In genomic region chr10:129568562-129569344, GRCh38 we compare ENCODE assay signal across 25 cellular contexts.
DNase-seq lines count a peak whose midpoint lies in the region; ATAC-seq lines count a peak whose summit lies in the region.
"Had no signal": no experiment of that assay in that cellular context is flagged by ENCODE, and none has a peak within 500 bp of the region (broad histone marks: within the 10 kb centered on the region; RNA-seq: fewer than 3 reads in every experiment).

No MANE protein-coding gene starts in this region.

- whole genome bisulfite sequencing in trophoblast cell (ENCODE audit: extremely low coverage, insufficient coverage, insufficient read length) = no CpG with 5 or more reads among the region's 16 CpGs

- no peak overlapping the region for H3K9ac ChIP-seq in trophoblast cell (ENCODE audit: low read length)

- no peak overlapping the region for H2AK5ac ChIP-seq in trophoblast cell (ENCODE audit: low read length)

- no peaks in the 10 kb centered on the region for H3K79me2 ChIP-seq in trophoblast cell (ENCODE audit: control insufficient read depth, insufficient read depth, low read length, poor library complexity)

- no peak overlapping the region for H2BK5ac ChIP-seq in trophoblast cell (ENCODE audit: low read depth, low read length, poor library complexity)

- H4K12ac ChIP-seq in trophoblast cell (ENCODE audit: low read depth, low read length) = no peak overlapping the region

- no peak overlapping the region for H4K8ac ChIP-seq in trophoblast cell (ENCODE audit: low read depth, low read length)

- no peak overlapping the region for H3K4ac ChIP-seq in trophoblast cell (ENCODE audit: low read depth, low read length)

- DNase-seq in NCI-H748 (lab: John Stamatoyannopoulos, UW; ENCODE audit: unreplicated experiment) (peak; percentile 4), NCI-H748 treated with DMSO at 0.1 percent for 48 hours (lab: John Stamatoyannopoulos, UW) (no peak), trophoblast cell (no peak), glomerular visceral epithelial cell (ENCODE audit: extremely low spot score) (no peak), NCI-H446 treated with DMSO at 0.1 percent for 48 hours (lab: John Stamatoyannopoulos, UW) (no peak)
- DNase-seq: 8988T; activated CD4-positive, alpha-beta T cell treated with anti-CD3 and anti-CD28 coated beads, Interleukin-2, amount 50 U/mL, for 48 hours; activated naive CD4-positive, alpha-beta T cell treated with Interleukin-2 at 50 U/mL for 16 hours; amygdala; COR-L47; foreskin fibroblast; kidney; SHP77; small intestine; stimulated activated CD4-positive, alpha-beta T cell treated with anti-CD3 and anti-CD28 coated beads, Interleukin-2, amount 100 ng/mL, for 48 hours; T-helper 1 cell; transverse colon had no signal

- no peak overlapping the region for H2BK12ac ChIP-seq in trophoblast cell (ENCODE audit: low read length)

- no peak overlapping the region for H2BK120ac ChIP-seq in trophoblast cell (ENCODE audit: insufficient read depth, low read length, poor library complexity)

- no peaks in the 10 kb centered on the region for H3K36me3 ChIP-seq in trophoblast cell (ENCODE audit: control insufficient read depth in 1 of 2, insufficient read depth in 2 of 2, low read length in 2 of 2)
- H3K36me3 ChIP-seq: transverse colon had no signal

- H3K79me1 ChIP-seq in trophoblast cell (ENCODE audit: low read length) = no peaks in the 10 kb centered on the region

- H3K27me3 Mint-ChIP-seq in IgD-negative memory B cell = no peaks in the 10 kb centered on the region
- H3K27me3 Mint-ChIP-seq: natural killer cell treated with Interleukin-12 subunit alpha and Interleukin-12 subunit beta and Interleukin-15 and Interleukin-18, amount 100 ng/mL, for 72 hours; progenitor cell of endocrine pancreas; stimulated activated naive CD8-positive, alpha-beta T cell treated with anti-CD3 and anti-CD28 coated beads, Interleukin-15, Interleukin-2, amounts not matched to agents 100 ng/mL and 50 ng/mL, for 24 hours had no signal

- ATAC-seq in esophagus mucosa (peak; percentile 17), HG03571 (IDR thresholded peaks at IDR 0.05; ENCODE audit: unreplicated experiment) (no peak)
- ATAC-seq: HCT116 had no signal

- no peak overlapping the region for H3K18ac ChIP-seq in trophoblast cell (ENCODE audit: low read length)

- no peaks in the 10 kb centered on the region for H3K9me3 ChIP-seq in trophoblast cell (ENCODE audit: insufficient read depth, low read depth, low read length)
- H3K9me3 ChIP-seq: transverse colon had no signal

- no peak overlapping the region for H4K91ac ChIP-seq in trophoblast cell (ENCODE audit: low read depth, low read length)

- H3K14ac ChIP-seq in trophoblast cell (ENCODE audit: low read length) = no peak overlapping the region

- H3K23ac ChIP-seq in trophoblast cell (ENCODE audit: low read length) = no peak overlapping the region

- no peak overlapping the region for H3K4me3 Mint-ChIP-seq in IgD-negative memory B cell
- H3K4me3 Mint-ChIP-seq: natural killer cell treated with Interleukin-12 subunit alpha and Interleukin-12 subunit beta and Interleukin-15 and Interleukin-18, amount 100 ng/mL, for 72 hours; stimulated activated naive CD8-positive, alpha-beta T cell treated with anti-CD3 and anti-CD28 coated beads, Interleukin-15, Interleukin-2, amounts not matched to agents 100 ng/mL and 50 ng/mL, for 24 hours had no signal

- H2AFZ ChIP-seq in trophoblast cell (ENCODE audit: insufficient read depth, low read length, poor library complexity) = no peak overlapping the region

- H3K4me2 ChIP-seq in trophoblast cell (ENCODE audit: low read length) = peak overlapping the region; percentile 4

- H3K4me1 Mint-ChIP-seq in IgD-negative memory B cell = peaks cover 0 to 6% (median 1%) of the 10 kb centered on the region in 3 donors

- peaks cover 10% of the 10 kb centered on the region for H3K36me3 Mint-ChIP-seq in IgD-negative memory B cell
- H3K36me3 Mint-ChIP-seq: natural killer cell treated with Interleukin-12 subunit alpha and Interleukin-12 subunit beta and Interleukin-15 and Interleukin-18, amount 100 ng/mL, for 72 hours had no signal

- no peak overlapping the region for H3K4me3 ChIP-seq in trophoblast cell (ENCODE audit: low read depth, low read length)
- H3K4me3 ChIP-seq: transverse colon had no signal

- peaks cover 5 to 12% of the 10 kb centered on the region in 2 experiments for H3K4me1 ChIP-seq in trophoblast cell (ENCODE audit: control insufficient read depth in 1 of 2, insufficient read depth in 2 of 2, low read length in 2 of 2)
- H3K4me1 ChIP-seq: transverse colon had no signal

- no peaks in the 10 kb centered on the region for H3K27me3 ChIP-seq in trophoblast cell (ENCODE audit: insufficient read depth, low read length)
- H3K27me3 ChIP-seq: transverse colon had no signal

- H3K27ac ChIP-seq in trophoblast cell (ENCODE audit: low read depth, low read length) = peak overlapping the region; percentile 28
- H3K27ac ChIP-seq: epithelial cell of prostate, transverse colon had no signal

- peaks cover 0 to 8% (median 3%) of the 10 kb centered on the region in 3 donors for H3K9me3 Mint-ChIP-seq in IgD-negative memory B cell
- H3K9me3 Mint-ChIP-seq: natural killer cell treated with Interleukin-12 subunit alpha and Interleukin-12 subunit beta and Interleukin-15 and Interleukin-18, amount 100 ng/mL, for 72 hours had no signal

- peak overlapping the region in 2 of 3 donors; percentile 59 to 65 for H3K27ac Mint-ChIP-seq in IgD-negative memory B cell
- H3K27ac Mint-ChIP-seq: natural killer cell treated with Interleukin-12 subunit alpha and Interleukin-12 subunit beta and Interleukin-15 and Interleukin-18, amount 100 ng/mL, for 72 hours; progenitor cell of endocrine pancreas; stimulated activated naive CD8-positive, alpha-beta T cell treated with anti-CD3 and anti-CD28 coated beads, Interleukin-15, Interleukin-2, amounts not matched to agents 100 ng/mL and 50 ng/mL, for 24 hours had no signal
